Comparison of ENCODE assay signal across 3 cellular contexts in the genomic region with DNA sequence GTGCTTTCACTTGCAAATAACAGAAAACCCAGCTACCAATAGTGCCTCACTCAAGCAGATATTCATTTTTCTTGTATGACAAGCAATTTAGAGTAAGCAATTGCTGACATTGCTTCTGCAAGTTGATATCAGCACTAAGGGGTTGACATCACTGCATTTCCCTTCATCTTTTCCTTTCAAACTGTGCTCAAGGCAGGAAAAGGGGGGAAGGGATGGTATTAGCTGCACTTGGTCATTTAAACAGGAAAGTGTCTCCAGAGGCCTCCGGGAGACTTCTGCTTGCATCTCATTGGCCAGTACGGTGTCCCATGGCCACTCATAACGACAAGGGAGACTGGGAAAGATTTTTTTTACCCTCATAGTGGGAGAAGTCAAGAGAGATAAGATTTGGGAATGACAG.
A peak's percentile ranks its signal among the peaks of the same experiment; 100 is the strongest.
TF ChIP-seq lines count a peak whose summit lies in the region.

No MANE protein-coding gene starts in this region.

TF ChIP-seq in H1, 55 proteins besides CTCF, POLR2A, EP300 and RAD21 (continues in another document):
- TF ChIP-seq, protein P1, sequence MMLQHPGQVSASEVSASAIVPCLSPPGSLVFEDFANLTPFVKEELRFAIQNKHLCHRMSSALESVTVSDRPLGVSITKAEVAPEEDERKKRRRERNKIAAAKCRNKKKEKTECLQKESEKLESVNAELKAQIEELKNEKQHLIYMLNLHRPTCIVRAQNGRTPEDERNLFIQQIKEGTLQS (IDR thresholded peaks at IDR 0.05; ENCODE audit: insufficient read depth, low read depth, low read length) = no peak
- no peak for TF ChIP-seq PHF8 (conservative IDR thresholded peaks at IDR 0.05; ENCODE audit: low read depth, low read length)
- TF ChIP-seq BACH1 (IDR thresholded peaks at IDR 0.05; ENCODE audit: low read length) = no peak
- TF ChIP-seq SUZ12 (IDR thresholded peaks at IDR 0.05; ENCODE audit: low read length) = no peak
- no peak for TF ChIP-seq KDM5A (IDR thresholded peaks at IDR 0.05; ENCODE audit: low read length)
- no peak for TF ChIP-seq SP4 (IDR thresholded peaks at IDR 0.05; ENCODE audit: low read length)
- TF ChIP-seq SIRT6 (IDR thresholded peaks at IDR 0.05; ENCODE audit: low read length) = no peak
- TF ChIP-seq TEAD4 (IDR thresholded peaks at IDR 0.05; ENCODE audit: low read depth, low read length) = no peak
- no peak for TF ChIP-seq TAF7 (optimal IDR thresholded peaks at IDR 0.05; ENCODE audit: borderline replicate concordance, low read depth, low read length)
- TF ChIP-seq POLR2AphosphoS5 (IDR thresholded peaks at IDR 0.05; ENCODE audit: low read depth, low read length) = no peak
- TF ChIP-seq CTBP2 (IDR thresholded peaks at IDR 0.05; ENCODE audit: borderline replicate concordance, insufficient read depth, insufficient read length, low read length) = no peak

TF ChIP-seq in HepG2, 621 proteins besides CTCF, POLR2A, EP300 and RAD21:
- TF ChIP-seq, protein P2, sequence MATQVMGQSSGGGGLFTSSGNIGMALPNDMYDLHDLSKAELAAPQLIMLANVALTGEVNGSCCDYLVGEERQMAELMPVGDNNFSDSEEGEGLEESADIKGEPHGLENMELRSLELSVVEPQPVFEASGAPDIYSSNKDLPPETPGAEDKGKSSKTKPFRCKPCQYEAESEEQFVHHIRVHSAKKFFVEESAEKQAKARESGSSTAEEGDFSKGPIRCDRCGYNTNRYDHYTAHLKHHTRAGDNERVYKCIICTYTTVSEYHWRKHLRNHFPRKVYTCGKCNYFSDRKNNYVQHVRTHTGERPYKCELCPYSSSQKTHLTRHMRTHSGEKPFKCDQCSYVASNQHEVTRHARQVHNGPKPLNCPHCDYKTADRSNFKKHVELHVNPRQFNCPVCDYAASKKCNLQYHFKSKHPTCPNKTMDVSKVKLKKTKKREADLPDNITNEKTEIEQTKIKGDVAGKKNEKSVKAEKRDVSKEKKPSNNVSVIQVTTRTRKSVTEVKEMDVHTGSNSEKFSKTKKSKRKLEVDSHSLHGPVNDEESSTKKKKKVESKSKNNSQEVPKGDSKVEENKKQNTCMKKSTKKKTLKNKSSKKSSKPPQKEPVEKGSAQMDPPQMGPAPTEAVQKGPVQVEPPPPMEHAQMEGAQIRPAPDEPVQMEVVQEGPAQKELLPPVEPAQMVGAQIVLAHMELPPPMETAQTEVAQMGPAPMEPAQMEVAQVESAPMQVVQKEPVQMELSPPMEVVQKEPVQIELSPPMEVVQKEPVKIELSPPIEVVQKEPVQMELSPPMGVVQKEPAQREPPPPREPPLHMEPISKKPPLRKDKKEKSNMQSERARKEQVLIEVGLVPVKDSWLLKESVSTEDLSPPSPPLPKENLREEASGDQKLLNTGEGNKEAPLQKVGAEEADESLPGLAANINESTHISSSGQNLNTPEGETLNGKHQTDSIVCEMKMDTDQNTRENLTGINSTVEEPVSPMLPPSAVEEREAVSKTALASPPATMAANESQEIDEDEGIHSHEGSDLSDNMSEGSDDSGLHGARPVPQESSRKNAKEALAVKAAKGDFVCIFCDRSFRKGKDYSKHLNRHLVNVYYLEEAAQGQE (IDR thresholded peaks at IDR 0.05; ENCODE audit: borderline replicate concordance in 1 of 2, low read depth in 1 of 2, low read length in 2 of 2) = no peak
- TF ChIP-seq, protein P3, sequence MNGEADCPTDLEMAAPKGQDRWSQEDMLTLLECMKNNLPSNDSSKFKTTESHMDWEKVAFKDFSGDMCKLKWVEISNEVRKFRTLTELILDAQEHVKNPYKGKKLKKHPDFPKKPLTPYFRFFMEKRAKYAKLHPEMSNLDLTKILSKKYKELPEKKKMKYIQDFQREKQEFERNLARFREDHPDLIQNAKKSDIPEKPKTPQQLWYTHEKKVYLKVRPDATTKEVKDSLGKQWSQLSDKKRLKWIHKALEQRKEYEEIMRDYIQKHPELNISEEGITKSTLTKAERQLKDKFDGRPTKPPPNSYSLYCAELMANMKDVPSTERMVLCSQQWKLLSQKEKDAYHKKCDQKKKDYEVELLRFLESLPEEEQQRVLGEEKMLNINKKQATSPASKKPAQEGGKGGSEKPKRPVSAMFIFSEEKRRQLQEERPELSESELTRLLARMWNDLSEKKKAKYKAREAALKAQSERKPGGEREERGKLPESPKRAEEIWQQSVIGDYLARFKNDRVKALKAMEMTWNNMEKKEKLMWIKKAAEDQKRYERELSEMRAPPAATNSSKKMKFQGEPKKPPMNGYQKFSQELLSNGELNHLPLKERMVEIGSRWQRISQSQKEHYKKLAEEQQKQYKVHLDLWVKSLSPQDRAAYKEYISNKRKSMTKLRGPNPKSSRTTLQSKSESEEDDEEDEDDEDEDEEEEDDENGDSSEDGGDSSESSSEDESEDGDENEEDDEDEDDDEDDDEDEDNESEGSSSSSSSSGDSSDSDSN (CRISPR knock-in tag; IDR thresholded peaks at IDR 0.05) = no peak
- no peak for TF ChIP-seq PITX1 (CRISPR knock-in tag; IDR thresholded peaks at IDR 0.05)
- no peak for TF ChIP-seq NR1H2 (CRISPR knock-in tag; IDR thresholded peaks at IDR 0.05; ENCODE audit: borderline replicate concordance, low read depth)
- TF ChIP-seq ZNF790 (CRISPR knock-in tag; IDR thresholded peaks at IDR 0.05; ENCODE audit: borderline replicate concordance) = no peak
- TF ChIP-seq MAFK (conservative IDR thresholded peaks at IDR 0.05 in 1 of 2, IDR thresholded peaks at IDR 0.05 in 1 of 2; ENCODE audit: low read length in 2 of 2) = peak in 1 of 2 experiments; percentile 7; a peak in 1 of 4 replicates
- TF ChIP-seq MAFF (IDR thresholded peaks at IDR 0.05; ENCODE audit: low read depth, low read length) = 0 out of 2 replicates have a peak, but pooled peaks have one; percentile 10
- no peak for TF ChIP-seq ZNF570 (CRISPR knock-in tag; IDR thresholded peaks at IDR 0.05; ENCODE audit: borderline replicate concordance)

TF ChIP-seq in neural cell, 6 proteins besides CTCF, POLR2A, EP300 and RAD21:
- TF ChIP-seq, protein P2 (IDR thresholded peaks at IDR 0.05; ENCODE audit: borderline replicate concordance) = peak; percentile 76
- peak; percentile 78 for TF ChIP-seq POLR2AphosphoS5 (IDR thresholded peaks at IDR 0.05)
- no peak for TF ChIP-seq EZH2 (IDR thresholded peaks at IDR 0.05; ENCODE audit: borderline replicate concordance, insufficient read depth, low read length, poor library complexity, severe bottlenecking)
